ENCODE assay signal across 9 cellular contexts in the genomic region with DNA sequence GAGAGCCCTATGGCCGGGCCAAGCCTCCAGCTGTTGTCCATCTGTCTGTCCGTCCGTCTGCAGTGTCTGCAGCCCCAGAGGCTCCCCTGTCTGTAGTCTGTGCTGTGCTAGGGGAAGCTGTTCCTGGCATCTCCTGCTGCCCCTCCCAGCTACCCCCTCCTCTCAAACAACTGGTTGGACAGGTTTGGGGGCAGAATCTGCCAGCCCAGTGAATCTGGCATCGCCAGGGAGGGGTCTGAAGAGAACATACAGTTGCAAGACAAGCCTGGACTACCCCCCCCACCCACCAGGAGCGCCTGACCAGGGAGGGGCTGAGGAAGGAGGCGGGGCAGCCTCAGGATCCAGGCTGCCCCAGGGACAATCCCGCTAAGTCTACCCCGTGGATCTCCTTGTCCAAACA. TPM values are rescaled to one million over a fixed set of nuclear protein-coding genes. Genes with fewer than 3 reads are reported as not detected.
DNase-seq lines count a peak whose midpoint lies in the region; ATAC-seq and TF ChIP-seq lines count a peak whose summit lies in the region.
"Not testable (repeated sequence)": the region's sequence is repeated elsewhere in the genome, so short reads cannot be mapped to it uniquely, and the experiment has no call there.
"Had no signal": no experiment of that assay in that cellular context is flagged by ENCODE, and none has a peak within 500 bp of the region (broad histone marks: within the 10 kb centered on the region; RNA-seq: fewer than 3 reads in every experiment).

TSS of gene UPK3BL2 (minus strand) at position 101 of the 400 bp plus-strand sequence. CDS start at position 41, 60 bp downstream.

- H3K4me1 Mint-ChIP-seq in CD4-positive, alpha-beta T cell (ENCODE audit: low read depth); activated CD4-positive, alpha-beta T cell treated with anti-CD3 and anti-CD28 coated beads for 36 hours; activated T-helper 2 cell treated with anti-CD3 and anti-CD28 coated beads, Interferon-gamma antibody, Interleukin-2, Interleukin-4, amounts not matched to agents 10 μg/mL and 5 μg/mL and 100 μg/mL, durations not matched to agents 14 hours and 24 hours and 36 hours (ENCODE audit: low read depth); naive thymus-derived CD4-positive, alpha-beta T cell; type B pancreatic cell (ENCODE audit: unreplicated experiment): not testable (repeated sequence)

- H3K4me3 Mint-ChIP-seq in CD4-positive, alpha-beta T cell; activated CD4-positive, alpha-beta T cell treated with anti-CD3 and anti-CD28 coated beads for 36 hours; activated T-helper 2 cell treated with anti-CD3 and anti-CD28 coated beads, Interferon-gamma antibody, Interleukin-2, Interleukin-4, amounts not matched to agents 10 μg/mL and 5 μg/mL and 100 μg/mL, durations not matched to agents 14 hours and 24 hours and 36 hours (ENCODE audit: low read depth); naive thymus-derived CD4-positive, alpha-beta T cell; type B pancreatic cell: not testable (repeated sequence)

- not testable (repeated sequence) for H3K4me1 ChIP-seq in PC-9 (replicated peaks; ENCODE audit: insufficient read depth); naive thymus-derived CD4-positive, alpha-beta T cell (ENCODE audit: control insufficient read depth in 2 of 2, insufficient read depth in 2 of 2, low read length in 2 of 2)

- not testable (repeated sequence) for H3K27ac Mint-ChIP-seq in CD4-positive, alpha-beta T cell; activated CD4-positive, alpha-beta T cell treated with anti-CD3 and anti-CD28 coated beads for 36 hours; activated T-helper 2 cell treated with anti-CD3 and anti-CD28 coated beads, Interferon-gamma antibody, Interleukin-2, Interleukin-4, amounts not matched to agents 10 μg/mL and 5 μg/mL and 100 μg/mL, durations not matched to agents 14 hours and 24 hours and 36 hours; type B pancreatic cell
- peak within 1 kb of the TSS in 1 of 9 donors; percentile 56 for H3K27ac Mint-ChIP-seq in naive thymus-derived CD4-positive, alpha-beta T cell

- H2AFZ ChIP-seq in PC-9, result not testable (repeated sequence)

- ATAC-seq in CD4-positive, alpha-beta T cell (ENCODE audit: poor library complexity); activated CD4-positive, alpha-beta T cell treated with anti-CD3 and anti-CD28 coated beads for 36 hours; naive thymus-derived CD4-positive, alpha-beta T cell: not testable (repeated sequence)
- ATAC-seq in left colon, result peak; percentile 6

- not testable (repeated sequence) for H3K36me3 ChIP-seq in PC-9 (ENCODE audit: low read depth); naive thymus-derived CD4-positive, alpha-beta T cell (ENCODE audit: control insufficient read depth in 2 of 3, insufficient read depth in 3 of 3, low read length in 3 of 3)

- not testable (repeated sequence) for H4K20me1 ChIP-seq in PC-9 (ENCODE audit: insufficient read depth)

- H3K27me3 ChIP-seq in CD4-positive, alpha-beta T cell (ENCODE audit: control insufficient read depth, insufficient read depth, low read length); PC-9 (ENCODE audit: insufficient read depth, low read depth); naive thymus-derived CD4-positive, alpha-beta T cell (ENCODE audit: control insufficient read depth in 2 of 2, insufficient read depth in 2 of 2, low read length in 2 of 2): not testable (repeated sequence)

- H3K27ac ChIP-seq in CD4-positive, alpha-beta T cell (ENCODE audit: low read depth, low read length); PC-9; naive thymus-derived CD4-positive, alpha-beta T cell (ENCODE audit: low read depth, low read length): not testable (repeated sequence)

- CTCF ChIA-PET in CD4-positive, alpha-beta T cell (lab: Charles Lee); PC-9 (lab: Charles Lee); activated CD4-positive, alpha-beta T cell treated with anti-CD3 and anti-CD28 coated beads for 36 hours (lab: Charles Lee); naive thymus-derived CD4-positive, alpha-beta T cell (lab: Charles Lee): not testable (repeated sequence)

- H3K27me3 Mint-ChIP-seq in CD4-positive, alpha-beta T cell; activated CD4-positive, alpha-beta T cell treated with anti-CD3 and anti-CD28 coated beads for 36 hours; activated T-helper 2 cell treated with anti-CD3 and anti-CD28 coated beads, Interferon-gamma antibody, Interleukin-2, Interleukin-4, amounts not matched to agents 10 μg/mL and 5 μg/mL and 100 μg/mL, durations not matched to agents 14 hours and 24 hours and 36 hours (ENCODE audit: low read depth); naive thymus-derived CD4-positive, alpha-beta T cell; type B pancreatic cell: not testable (repeated sequence)

- not testable (repeated sequence) for H3K4me3 ChIP-seq in PC-9; naive thymus-derived CD4-positive, alpha-beta T cell (ENCODE audit: low read length)
- peak within 1 kb of the TSS; percentile 29 for H3K4me3 ChIP-seq in epithelial cell of esophagus (ENCODE audit: low read length)

- not testable (repeated sequence) for H3K9me3 ChIP-seq in CD4-positive, alpha-beta T cell (ENCODE audit: control insufficient read depth, low read length); PC-9 (ENCODE audit: insufficient read depth, low read depth); naive thymus-derived CD4-positive, alpha-beta T cell (ENCODE audit: control insufficient read depth in 2 of 3, low read length in 3 of 3)

- POLR2A ChIA-PET in CD4-positive, alpha-beta T cell (lab: Charles Lee); PC-9 (lab: Charles Lee; ENCODE audit: unreplicated experiment); activated CD4-positive, alpha-beta T cell treated with anti-CD3 and anti-CD28 coated beads for 36 hours (lab: Charles Lee); naive thymus-derived CD4-positive, alpha-beta T cell (lab: Charles Lee): not testable (repeated sequence)

- not testable (repeated sequence) for H3K79me2 ChIP-seq in PC-9 (ENCODE audit: low read depth)

- not testable (repeated sequence) for H3K4me2 ChIP-seq in PC-9

- not testable (repeated sequence) for TF ChIP-seq CTCF in CD4-positive, alpha-beta T cell (IDR thresholded peaks at IDR 0.05); PC-9 (conservative IDR thresholded peaks at IDR 0.05); epithelial cell of esophagus (IDR thresholded peaks at IDR 0.05; ENCODE audit: insufficient read depth, low read depth, low read length, missing control alignments); type B pancreatic cell (conservative IDR thresholded peaks at IDR 0.05)

- not testable (repeated sequence) for DNase-seq in CD4-positive, alpha-beta T cell; PC-9; activated CD4-positive, alpha-beta T cell treated with anti-CD3 and anti-CD28 coated beads for 36 hours; activated T-helper 2 cell treated with anti-CD3 and anti-CD28 coated beads, Interferon-gamma antibody, Interleukin-2, Interleukin-4, amounts not matched to agents 10 μg/mL and 5 μg/mL and 100 μg/mL, durations not matched to agents 14 hours and 24 hours and 36 hours (ENCODE audit: low spot score); epithelial cell of esophagus (ENCODE audit: low read depth); left colon; naive thymus-derived CD4-positive, alpha-beta T cell; type B pancreatic cell (ENCODE audit: extremely low spot score, unreplicated experiment)

- intact Hi-C loops in CD4-positive, alpha-beta T cell (cut with DNase I, micrococcal nuclease); PC-9 (cut with micrococcal nuclease; ENCODE audit: unreplicated experiment); activated CD4-positive, alpha-beta T cell treated with anti-CD3 and anti-CD28 coated beads for 36 hours (cut with DNase I, micrococcal nuclease); activated T-helper 2 cell treated with anti-CD3 and anti-CD28 coated beads, Interferon-gamma antibody, Interleukin-2, Interleukin-4, amounts not matched to agents 10 μg/mL and 5 μg/mL and 100 μg/mL, durations not matched to agents 14 hours and 24 hours and 36 hours (cut with micrococcal nuclease); left colon (cut with DNase I, micrococcal nuclease); naive thymus-derived CD4-positive, alpha-beta T cell (cut with micrococcal nuclease): not testable (repeated sequence)

- H3F3A ChIP-seq in PC-9 (ENCODE audit: insufficient read depth, low read depth), result not testable (repeated sequence)

- H3K36me3 Mint-ChIP-seq in CD4-positive, alpha-beta T cell (ENCODE audit: low read depth); activated CD4-positive, alpha-beta T cell treated with anti-CD3 and anti-CD28 coated beads for 36 hours (ENCODE audit: low read depth); activated T-helper 2 cell treated with anti-CD3 and anti-CD28 coated beads, Interferon-gamma antibody, Interleukin-2, Interleukin-4, amounts not matched to agents 10 μg/mL and 5 μg/mL and 100 μg/mL, durations not matched to agents 14 hours and 24 hours and 36 hours (ENCODE audit: low read depth); naive thymus-derived CD4-positive, alpha-beta T cell; type B pancreatic cell: not testable (repeated sequence)

- not testable (repeated sequence) for H3K9me2 ChIP-seq in PC-9 (ENCODE audit: insufficient read depth)

- not testable (repeated sequence) for BruUV-seq in PC-9 (replicated peaks; lab: Mats Ljungman, UMichigan)

- not testable (repeated sequence) for H3K9me3 Mint-ChIP-seq in CD4-positive, alpha-beta T cell; activated CD4-positive, alpha-beta T cell treated with anti-CD3 and anti-CD28 coated beads for 36 hours (ENCODE audit: low read depth); activated T-helper 2 cell treated with anti-CD3 and anti-CD28 coated beads, Interferon-gamma antibody, Interleukin-2, Interleukin-4, amounts not matched to agents 10 μg/mL and 5 μg/mL and 100 μg/mL, durations not matched to agents 14 hours and 24 hours and 36 hours; naive thymus-derived CD4-positive, alpha-beta T cell; type B pancreatic cell

RNA-seq across cellular contexts. Expression of gene UPK3BL2, which starts in this region (rescaled TPM):
- 100 to 1,000 TPM; 115 to 122 TPM for total RNA-seq in CD4-positive, alpha-beta T cell
- total RNA-seq in PC-9 (2021) (24.3 and 36.8 TPM in 2 replicates), left colon (10 to 100 TPM; 13.4 to 20.7 TPM), type B pancreatic cell (ENCODE audit: low replicate concordance) (19.5 and 19.8 TPM in 2 replicates)
- total RNA-seq in activated CD4-positive, alpha-beta T cell treated with anti-CD3 and anti-CD28 coated beads for 36 hours, result 10 to 100 TPM; 23.4 to 43.5 TPM
- 15.1 and 18.1 TPM in 2 replicates for total RNA-seq in activated T-helper 2 cell treated with anti-CD3 and anti-CD28 coated beads, Interferon-gamma antibody, Interleukin-2, Interleukin-4, amounts not matched to agents 10 μg/mL and 5 μg/mL and 100 μg/mL, durations not matched to agents 14 hours and 24 hours and 36 hours
- total RNA-seq in naive thymus-derived CD4-positive, alpha-beta T cell, result 10 to 100 TPM; 22.8 to 85.3 (median 64.6) TPM
- 1 to 10 TPM; 3.4 to 6.7 TPM for polyA plus RNA-seq in naive thymus-derived CD4-positive, alpha-beta T cell
- total RNA-seq: G401 had no signal
